Comparison of ENCODE assay signal across 9 cellular contexts in genomic region chr16:31386157-31386984, GRCh38. TPM values are rescaled to one million over a fixed set of nuclear protein-coding genes. Genes with fewer than 3 reads are reported as not detected.
DNase-seq lines count a peak whose midpoint lies in the region; ATAC-seq, FAIRE-seq and TF ChIP-seq lines count a peak whose summit lies in the region.
"Had no signal": no experiment of that assay in that cellular context is flagged by ENCODE, and none has a peak within 500 bp of the region (broad histone marks: within the 10 kb centered on the region; RNA-seq: fewer than 3 reads in every experiment).

No MANE protein-coding gene starts in this region.

- H3K4me1 Mint-ChIP-seq in CD14-positive monocyte: peaks cover 14% of the 10 kb centered on the region

- no peak for ATAC-seq in GM18519 (IDR thresholded peaks at IDR 0.05; ENCODE audit: low FRiP score, unreplicated experiment)

- no peak for TF ChIP-seq POLR2A in H54 (IDR thresholded peaks at IDR 0.05; ENCODE audit: low read depth, low read length)

- H3K27me3 ChIP-seq in colonic mucosa: no peaks in the 10 kb centered on the region

- H3K27me3 Mint-ChIP-seq in CD14-positive monocyte (ENCODE audit: low read depth in 3 of 3): peaks cover 3 to 6% (median 3%) of the 10 kb centered on the region in 3 donors

- peaks cover 18 to 21% of the 10 kb centered on the region in 2 donors for H3K36me3 Mint-ChIP-seq in CD14-positive monocyte

- H3K36me3 ChIP-seq in colonic mucosa: no peaks in the 10 kb centered on the region

- H3K9ac ChIP-seq in colonic mucosa (ENCODE audit: low read depth in 2 of 2, low read length in 2 of 2): no peak overlapping the region

- no peak overlapping the region for H3K27ac ChIP-seq in colonic mucosa

- intact Hi-C loops in CD14-positive monocyte (cut with micrococcal nuclease): loop anchor here in 1 of 2 donors (10.0 kb wide), 1 partner anchor 58 kb away; the partner anchor contains the start of gene ZNF843
- intact Hi-C loops in colonic mucosa (cut with DNase I): no loop called here

- H3K9me3 ChIP-seq in colonic mucosa: no peaks in the 10 kb centered on the region

- H3K4me3 Mint-ChIP-seq in CD14-positive monocyte: no peak overlapping the region

- no peak for TF ChIP-seq CTCF in CD14-positive monocyte (IDR thresholded peaks at IDR 0.05)
- TF ChIP-seq CTCF in colonic mucosa (IDR thresholded peaks at IDR 0.05): no peak

- H3K4me1 ChIP-seq in colonic mucosa: no peaks in the 10 kb centered on the region

- peak overlapping the region in 6 of 7 donors; percentile 15 to 80 (median 64) for H3K27ac Mint-ChIP-seq in CD14-positive monocyte

- peak; percentile 76 for DNase-seq in CD14-positive monocyte (ENCODE audit: low spot score)
- DNase-seq in H54 (ENCODE audit: insufficient read length, low spot score): peak; percentile 72
- peak; percentile 80 for DNase-seq in SW480 (ENCODE audit: low spot score)
- DNase-seq in iris pigment epithelial cell (ENCODE audit: low read depth): peak; percentile 55
- no peak for DNase-seq in HuH-7 (ENCODE audit: low spot score)
- no peak for DNase-seq in colonic mucosa
- no peak for DNase-seq in NCI-H1092 (lab: John Stamatoyannopoulos, UW)

- H3K9me3 Mint-ChIP-seq in CD14-positive monocyte: peaks cover 0 to 2% (median 0%) of the 10 kb centered on the region in 7 donors

- H3K4me3 ChIP-seq in colonic mucosa: no peak overlapping the region

- peak; percentile 80 for FAIRE-seq in H54 (lab: Jason Lieb, UNC)

RNA-seq across cellular contexts. Expression of gene ITGAD, which starts 6.8 kb away (rescaled TPM):
- not detected for polyA plus RNA-seq in CD14-positive monocyte
- total RNA-seq in colonic mucosa: under 1 TPM in 1 of 2 donors, not detected in 1; 0.05 TPM
- total RNA-seq: pulmonary artery endothelial cell had no signal

RNA-seq across cellular contexts. Expression of gene ITGAX, which starts 31.4 kb away (rescaled TPM):
- 10 to 100 TPM; 40.7 to 71.3 TPM for polyA plus RNA-seq in CD14-positive monocyte
- 1 to 10 TPM; 1.4 to 5.9 TPM for total RNA-seq in colonic mucosa

RNA-seq across cellular contexts. Expression of gene COX6A2, which starts 41.8 kb away (rescaled TPM):
- not detected for polyA plus RNA-seq in CD14-positive monocyte
- total RNA-seq in colonic mucosa: not detected
- total RNA-seq: pulmonary artery endothelial cell had no signal

RNA-seq across cellular contexts. Expression of gene ZNF843, which starts 56.2 kb away (rescaled TPM):
- not detected for polyA plus RNA-seq in CD14-positive monocyte
- under 1 TPM; 0.17 to 0.45 TPM for total RNA-seq in colonic mucosa

Comparison
In these comparisons a context has a peak if more than half of its experiments do, and no peak if none do; other contexts are left out.
1. DNase-seq: peak in CD14-positive monocyte (single experiment), H54 (single experiment), SW480 (single experiment) and iris pigment epithelial cell (single experiment); none in HuH-7 (single experiment), colonic mucosa (single experiment) and NCI-H1092 (single experiment).